Comparison of ENCODE assay signal across 26 cellular contexts in the genomic region with DNA sequence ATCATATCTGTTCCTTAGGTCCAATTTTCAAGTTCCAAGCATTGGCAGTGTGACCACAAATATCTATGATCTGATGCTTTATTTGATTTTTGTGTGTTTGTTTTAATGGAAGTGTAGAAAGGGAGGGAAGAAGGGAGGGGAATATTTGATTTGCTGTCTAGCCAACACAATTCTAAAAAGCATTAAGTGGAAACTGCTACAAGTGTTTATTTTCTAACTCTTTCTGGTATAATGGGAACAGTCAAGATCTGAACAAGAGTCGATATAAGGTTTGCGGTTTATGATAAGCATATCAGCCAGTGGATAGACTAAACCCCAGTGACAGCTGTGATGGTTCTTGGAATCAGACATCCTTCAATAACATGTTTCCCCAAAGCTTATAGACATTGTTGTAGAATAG.
"Had no signal": no experiment of that assay in that cellular context is flagged by ENCODE, and none has a peak within 500 bp of the region (broad histone marks: within the 10 kb centered on the region; RNA-seq: fewer than 3 reads in every experiment).

No MANE protein-coding gene starts in this region.

- H3K27ac ChIP-seq: dorsolateral prefrontal cortex, gastrocnemius medialis, ovary, psoas muscle, sigmoid colon, skin epidermis, thoracic aorta, tibial nerve, upper lobe of left lung had no signal

- DNase-seq: dorsolateral prefrontal cortex; effector CD4-positive, alpha-beta T cell; foreskin fibroblast; gastrocnemius medialis; head of caudate nucleus; kidney; mesendoderm; midbrain; naive thymus-derived CD4-positive, alpha-beta T cell; nephron progenitor cell; occipital lobe; ovary; posterior cingulate gyrus; psoas muscle; right cardiac atrium; sigmoid colon; stimulated activated CD4-positive, alpha-beta T cell treated with anti-CD3 and anti-CD28 coated beads, Interleukin-15, amount 100 ng/mL, for 24 hours; stimulated activated CD4-positive, alpha-beta T cell treated with anti-CD3 and anti-CD28 coated beads, Interleukin-2, amount 100 ng/mL, for 48 hours; stimulated activated CD8-positive, alpha-beta memory T cell treated with anti-CD3 and anti-CD28 coated beads, Interleukin-4, amount 100 ng/mL, for 48 hours; stimulated activated naive CD4-positive, alpha-beta T cell treated with Interleukin-2 at 50 U/mL for 16 hours; substantia nigra; upper lobe of left lung had no signal

- H3K4me1 ChIP-seq: gastrocnemius medialis, psoas muscle, sigmoid colon had no signal

- ATAC-seq: gastrocnemius medialis; left lobe of liver; naive thymus-derived CD4-positive, alpha-beta T cell; psoas muscle; right cardiac atrium had no signal

- H3K36me3 ChIP-seq: gastrocnemius medialis, ovary, sigmoid colon, thoracic aorta, tibial nerve, upper lobe of left lung had no signal

- H3K27me3 ChIP-seq: dorsolateral prefrontal cortex, gastrocnemius medialis, ovary, sigmoid colon, tibial nerve, upper lobe of left lung had no signal

- H3K9me3 ChIP-seq: gastrocnemius medialis, ovary, psoas muscle, sigmoid colon, thoracic aorta, tibial nerve, upper lobe of left lung had no signal

- H3K4me3 ChIP-seq: dorsolateral prefrontal cortex, gastrocnemius medialis, ovary, psoas muscle, sigmoid colon, skin epidermis, thoracic aorta, tibial nerve, upper lobe of left lung had no signal
